In genomic region chr14:54686219-54686870, GRCh38 we compare ENCODE assay signal across 9 cellular contexts.
DNase-seq lines count a peak whose midpoint lies in the region; ATAC-seq, FAIRE-seq and TF ChIP-seq lines count a peak whose summit lies in the region.
"Had no signal": no experiment of that assay in that cellular context is flagged by ENCODE, and none has a peak within 500 bp of the region (broad histone marks: within the 10 kb centered on the region; RNA-seq: fewer than 3 reads in every experiment).

No MANE protein-coding gene starts in this region.

- CTCF ChIA-PET in Caco-2 (lab: Charles Lee), result interaction anchor here (0.6 to 0.7 kb wide), 2 partner anchors 99 to 293 kb away, joined by 3 to 8 read pairs; no protein-coding TSS in a partner anchor

- ATAC-seq in heart right ventricle (peak; percentile 56 to 84 (median 76)), gastrocnemius medialis (peak; percentile 54 to 70), HG02623 (IDR thresholded peaks at IDR 0.05; ENCODE audit: unreplicated experiment) (no peak)

- TF ChIP-seq CTCF in Caco-2 (IDR thresholded peaks at IDR 0.05; ENCODE audit: insufficient read depth in 1 of 2, low read depth in 1 of 2, low read length in 1 of 2, severe bottlenecking in 1 of 2, unreplicated experiment in 1 of 2) (no peak), astrocyte (IDR thresholded peaks at IDR 0.05; ENCODE audit: insufficient read depth, low read depth, low read length) (no peak), heart right ventricle (IDR thresholded peaks at IDR 0.05) (no peak), gastrocnemius medialis (IDR thresholded peaks at IDR 0.05 in 4 of 5, conservative IDR thresholded peaks at IDR 0.05 in 1 of 5) (no peak)

- no peak for DNase-seq in Caco-2
- peak; percentile 95 for DNase-seq in astrocyte (ENCODE audit: low read depth)
- peak in 1 of 2 donors; percentile 82 for DNase-seq in heart right ventricle
- DNase-seq in gastrocnemius medialis, result peak; percentile 67 to 70
- DNase-seq in SK-N-DZ (ENCODE audit: low spot score), result no peak
- DNase-seq in activated CD4-positive, alpha-beta T cell treated with anti-CD3 and anti-CD28 coated beads for 1 hour, result no peak
- DNase-seq in posterior cingulate gyrus, result no peak
- DNase-seq: activated T-cell treated with anti-CD3 and anti-CD28 coated beads, Interleukin-2, amount 50 U/mL, for 48 hours had no signal

- in situ Hi-C loops in gastrocnemius medialis (cut with MboI; ENCODE audit: low sequenced_read_pairs in 4 of 4), result loop anchor here in 2 of 4 donors (5.0 to 10.0 kb wide), 2 partner anchors 86 to 112 kb away; no protein-coding TSS in a partner anchor

- no peaks in the 10 kb centered on the region for H3K9me3 ChIP-seq in Caco-2
- no peaks in the 10 kb centered on the region for H3K9me3 ChIP-seq in astrocyte (ENCODE audit: insufficient read depth, low read depth, low read length)
- H3K9me3 ChIP-seq in heart right ventricle, result peaks cover 0 to 4% (median 0%) of the 10 kb centered on the region in 11 donors
- H3K9me3 ChIP-seq in gastrocnemius medialis, result no peaks in the 10 kb centered on the region

- H3K9ac ChIP-seq in astrocyte (ENCODE audit: low read length), result peak overlapping the region; percentile 74

- H3K27ac ChIP-seq in astrocyte (ENCODE audit: low read depth, low read length) (peak overlapping the region; percentile 88), heart right ventricle (peak overlapping the region; percentile 63 to 96 (median 88)), gastrocnemius medialis (peak overlapping the region; percentile 86 to 99 (median 92))

- POLR2A ChIA-PET in Caco-2 (lab: Charles Lee), result no interaction called here

- H3K4me1 ChIP-seq in Caco-2 (no peaks in the 10 kb centered on the region), astrocyte (ENCODE audit: insufficient read depth, low read length) (peaks cover 54% of the 10 kb centered on the region), heart right ventricle (peaks cover 18 to 94% (median 78%) of the 10 kb centered on the region in 9 donors), gastrocnemius medialis (peaks cover 61 to 64% of the 10 kb centered on the region in 2 donors)

- H3K27me3 Mint-ChIP-seq in Caco-2 (ENCODE audit: insufficient read depth, unreplicated experiment) (no peaks in the 10 kb centered on the region), astrocyte (ENCODE audit: low read depth, unreplicated experiment) (no peaks in the 10 kb centered on the region)

- H3K9me3 Mint-ChIP-seq in Caco-2 (ENCODE audit: unreplicated experiment) (no peaks in the 10 kb centered on the region), astrocyte (ENCODE audit: unreplicated experiment) (peaks cover 1% of the 10 kb centered on the region)

- TF ChIP-seq POLR2A in gastrocnemius medialis (IDR thresholded peaks at IDR 0.05), result no peak

- WGBS in heart right ventricle, 2 donors, result 16 to 21% methylated on average over 8 of the region's 8 CpGs

- intact Hi-C loops in Caco-2 (cut with micrococcal nuclease; ENCODE audit: unreplicated experiment), result no loop called here
- intact Hi-C loops in heart right ventricle (cut with DNase I), result loop anchor here in 4 of 10 donors (1.0 to 5.0 kb wide), 3 partner anchors 34 to 119 kb away; partner anchors contain the start of gene SAMD4A (in 1 of the 4)
- intact Hi-C loops in gastrocnemius medialis (cut with DNase I; ENCODE audit: low total_unique reads), result loop anchor here (1.0 to 2.0 kb wide), 2 partner anchors 34 to 86 kb away; no protein-coding TSS in a partner anchor
- intact Hi-C loops in posterior cingulate gyrus (cut with DNase I), result no loop called here

- no peak overlapping the region for H2AFZ ChIP-seq in astrocyte (ENCODE audit: low read depth, low read length)

- peak; percentile 73 for FAIRE-seq in astrocyte (lab: Jason Lieb, UNC)

- H3K4me3 Mint-ChIP-seq in Caco-2 (ENCODE audit: unreplicated experiment) (no peak overlapping the region), astrocyte (ENCODE audit: unreplicated experiment) (peak overlapping the region; percentile 10)

- no TSS peak for BruUV-seq in Caco-2 (replicated peaks; lab: Mats Ljungman, UMichigan)

- H3K27me3 ChIP-seq in Caco-2 (replicated peaks; ENCODE audit: control insufficient read depth, insufficient read depth, low read length) (no peaks in the 10 kb centered on the region), astrocyte (ENCODE audit: insufficient read depth, low read length) (no peaks in the 10 kb centered on the region), heart right ventricle (no peaks in the 10 kb centered on the region), gastrocnemius medialis (no peaks in the 10 kb centered on the region)

- peaks cover 81% of the 10 kb centered on the region for H3K36me3 Mint-ChIP-seq in Caco-2 (ENCODE audit: insufficient read depth, unreplicated experiment)
- peaks cover 9% of the 10 kb centered on the region for H3K36me3 Mint-ChIP-seq in astrocyte (ENCODE audit: low read depth, unreplicated experiment)

- H4K20me1 ChIP-seq in astrocyte (ENCODE audit: insufficient read depth, low read length), result peaks cover 27% of the 10 kb centered on the region

- H3K79me2 ChIP-seq in astrocyte (ENCODE audit: insufficient read depth, low read length), result peaks cover 57% of the 10 kb centered on the region

- H3K36me3 ChIP-seq in Caco-2 (ENCODE audit: control insufficient read depth, insufficient read depth, low read length) (no peaks in the 10 kb centered on the region), astrocyte (ENCODE audit: insufficient read depth, low read length) (no peaks in the 10 kb centered on the region), heart right ventricle (no peaks in the 10 kb centered on the region), gastrocnemius medialis (no peaks in the 10 kb centered on the region)

- peak overlapping the region; percentile 68 for H3K4me2 ChIP-seq in astrocyte (ENCODE audit: low read length)

- H3K27ac Mint-ChIP-seq in Caco-2 (ENCODE audit: unreplicated experiment) (peak overlapping the region; percentile 51), astrocyte (ENCODE audit: unreplicated experiment) (peak overlapping the region; percentile 77)

- H3K4me1 Mint-ChIP-seq in Caco-2 (ENCODE audit: low read depth, unreplicated experiment) (peaks cover 17% of the 10 kb centered on the region), astrocyte (ENCODE audit: low read depth, unreplicated experiment) (peaks cover 63% of the 10 kb centered on the region)

- H3K4me3 ChIP-seq in Caco-2 (ENCODE audit: low read depth, low read length), result no peak overlapping the region
- H3K4me3 ChIP-seq in astrocyte (ENCODE audit: insufficient read depth, low read depth, low read length), result peak overlapping the region; percentile 5
- peak overlapping the region in 5 of 10 donors; percentile 0 to 23 (median 16) for H3K4me3 ChIP-seq in heart right ventricle
- H3K4me3 ChIP-seq in gastrocnemius medialis, result peak overlapping the region in 3 of 4 donors; percentile 5 to 27 (median 16)

Comparison
In these comparisons a context has a peak if more than half of its experiments do, and no peak if none do; other contexts are left out.
1. DNase-seq: peak in astrocyte (single experiment) and gastrocnemius medialis (2 of 2); none in Caco-2 (0 of 2), SK-N-DZ (single experiment), activated CD4-positive, alpha-beta T cell treated with anti-CD3 and anti-CD28 coated beads for 1 hour (single experiment) and posterior cingulate gyrus (0 of 10).
2. Peak in every context shown above with its lines, with median percentiles within 50 percentile points of each other: H3K27ac ChIP-seq.